20 cellular contexts compared by ENCODE assay signal in genomic region chr15:86082619-86083377, GRCh38. TPM values are rescaled to one million over a fixed set of nuclear protein-coding genes. Genes with fewer than 3 reads are reported as not detected.
DNase-seq lines count a peak whose midpoint lies in the region; ATAC-seq, FAIRE-seq and TF ChIP-seq lines count a peak whose summit lies in the region.
"Had no signal": no experiment of that assay in that cellular context is flagged by ENCODE, and none has a peak within 500 bp of the region (broad histone marks: within the 10 kb centered on the region; RNA-seq: fewer than 3 reads in every experiment).

No MANE protein-coding gene starts in this region.

- H3K36me3 ChIP-seq in BLaER1 (no peaks in the 10 kb centered on the region), HAP-1 (replicated peaks) (no peaks in the 10 kb centered on the region), HepG2 (replicated peaks in 1 of 2; ENCODE audit: control insufficient read depth in 1 of 2, insufficient read depth in 2 of 2, low read length in 2 of 2) (no peaks in the 10 kb centered on the region)
- H3K36me3 ChIP-seq: gastroesophageal sphincter had no signal

- TF ChIP-seq EP300 in HepG2 (IDR thresholded peaks at IDR 0.05; ENCODE audit: low read depth in 2 of 2, low read length in 2 of 2) (no peak), HepG2 (CRISPR knock-in tag; IDR thresholded peaks at IDR 0.05; ENCODE audit: borderline replicate concordance) (no peak)

- no TSS peak for BruUV-seq in HepG2 (replicated peaks; lab: Mats Ljungman, UMichigan)

- no peak for TF ChIP-seq RAD21 in HepG2 (CRISPR knock-in tag; IDR thresholded peaks at IDR 0.05)

- no peaks in the 10 kb centered on the region for H3K79me2 ChIP-seq in HepG2 (ENCODE audit: insufficient read depth, low read length)

- H3K27me3 ChIP-seq in BLaER1 = no peaks in the 10 kb centered on the region
- H3K27me3 ChIP-seq in HAP-1 (ENCODE audit: low read depth) = peaks cover 34% of the 10 kb centered on the region
- H3K27me3 ChIP-seq in HepG2 (ENCODE audit: control insufficient read depth in 1 of 2, insufficient read depth in 2 of 2, low read length in 2 of 2) = no peaks in the 10 kb centered on the region; a peak in 1 of 5 replicates

- in situ Hi-C loops in HAP-1 (cut with MboI; ENCODE audit: low sequenced_read_pairs) = no loop called here
- in situ Hi-C loops in HepG2 (cut with HindIII; ENCODE audit: extremely low pct_ligation_motif_present, low pct_unique_long_range_greater_than_20kb) = no loop called here

- H3K4me3 ChIP-seq in BLaER1 = no peak overlapping the region
- H3K4me3 ChIP-seq in HAP-1 = no peak overlapping the region
- H3K4me3 ChIP-seq in HepG2 (replicated peaks in 1 of 3; ENCODE audit: insufficient read depth in 1 of 3, low read depth in 2 of 3, low read length in 3 of 3) = no peak overlapping the region
- H3K4me3 ChIP-seq: gastroesophageal sphincter, PC-9 had no signal

- peaks cover 18% of the 10 kb centered on the region for H3K4me1 ChIP-seq in BLaER1
- H3K4me1 ChIP-seq in HAP-1 = 0 out of 2 replicates have a peak, but pooled peaks cover 2% of the 10 kb centered on the region
- no peaks in the 10 kb centered on the region for H3K4me1 ChIP-seq in HepG2 (ENCODE audit: insufficient read depth, low read length)

- no peak for ATAC-seq in HepG2
- ATAC-seq in GM21786 (IDR thresholded peaks at IDR 0.05; ENCODE audit: unreplicated experiment) = no peak
- no peak for ATAC-seq in HG02623 (IDR thresholded peaks at IDR 0.05; ENCODE audit: unreplicated experiment)
- ATAC-seq: activated CD8-positive, alpha-beta memory T cell treated with anti-CD3 and anti-CD28 coated beads, Interleukin-2, amount 10 ng/mL, durations not matched to agents 7 days and 5 days; gastroesophageal sphincter; HCT116; sciatic nerve had no signal

- no peak overlapping the region for H2AFZ ChIP-seq in HepG2 (ENCODE audit: low read length)
- H2AFZ ChIP-seq: PC-9 had no signal

- H3K4me2 ChIP-seq in BLaER1 = peak overlapping the region; percentile 46
- H3K4me2 ChIP-seq in HepG2 (ENCODE audit: low read depth, low read length) = no peak overlapping the region
- H3K4me2 ChIP-seq: PC-9 had no signal

- CTCF ChIA-PET in HepG2 (lab: Yijun Ruan, JAX; ENCODE audit: low intra/inter-chr PET ratio, low total read pairs) = no interaction called here

- DNase-seq in HAP-1 (ENCODE audit: low spot score in 2 of 2) = peak; percentile 34 to 85
- DNase-seq in amygdala (lab: John Stamatoyannopoulos, UW) = peak in 29 of 56 donors; percentile 5 to 70 (median 28)
- peak; percentile 33 for DNase-seq in medulla oblongata (ENCODE audit: extremely low spot score)
- DNase-seq in HepG2 (ENCODE audit: low spot score) = no peak
- no peak for DNase-seq in GOT3 (lab: John Stamatoyannopoulos, UW)
- DNase-seq: activated CD8-positive, alpha-beta memory T cell treated with anti-CD3 and anti-CD28 coated beads, Interleukin-2, amount 10 ng/mL, durations not matched to agents 7 days and 5 days; activated naive CD4-positive, alpha-beta T cell; IMR-90; mesendoderm; NCI-H1048; NCI-H510A; PC-9; stimulated activated CD4-positive, alpha-beta T cell treated with anti-CD3 and anti-CD28 coated beads, Interleukin-4, amount 100 ng/mL, for 24 hours had no signal

- H3K9me3 ChIP-seq in BLaER1 = no peaks in the 10 kb centered on the region
- H3K9me3 ChIP-seq in HAP-1 = no peaks in the 10 kb centered on the region
- H3K9me3 ChIP-seq in HepG2 (ENCODE audit: low read length) = no peaks in the 10 kb centered on the region
- H3K9me3 ChIP-seq: gastroesophageal sphincter had no signal

- intact Hi-C loops in HepG2 (cut with micrococcal nuclease; ENCODE audit: unreplicated experiment) = no loop called here

- H4K20me1 ChIP-seq in BLaER1 = no peaks in the 10 kb centered on the region
- H4K20me1 ChIP-seq in HepG2 (ENCODE audit: insufficient read depth, low read length) = no peaks in the 10 kb centered on the region

- H3K9ac ChIP-seq in BLaER1 (no peak overlapping the region), HepG2 (ENCODE audit: insufficient read depth, low read depth, low read length) (no peak overlapping the region)

- no peak for FAIRE-seq in HepG2 (lab: Jason Lieb, UNC)

- no peak for TF ChIP-seq CTCF in HepG2 (CRISPR knock-in tag; IDR thresholded peaks at IDR 0.05)

- WGBS in HepG2 (ENCODE audit: low lambda C conversion rate) = 8% methylated on average over 12 of the region's 13 CpGs

- TF ChIP-seq POLR2A in HepG2 (IDR thresholded peaks at IDR 0.05; ENCODE audit: insufficient read depth in 1 of 2, low read depth in 2 of 2, low read length in 2 of 2) = no peak

- POLR2A ChIA-PET in HepG2 (lab: Yijun Ruan, JAX) = no interaction called here

- no peak overlapping the region for H3K27ac ChIP-seq in BLaER1
- H3K27ac ChIP-seq in HepG2 (ENCODE audit: extremely low read length, insufficient read depth, low read length) = no peak overlapping the region
- H3K27ac ChIP-seq: gastroesophageal sphincter, PC-9 had no signal

TF ChIP-seq in HepG2, 621 proteins besides CTCF, POLR2A, EP300 and RAD21:
- TF ChIP-seq ZNF761 (CRISPR knock-in tag; conservative IDR thresholded peaks at IDR 0.05) = no peak
TF ChIP-seq in HepG2: peak in this region for 0.

RNA-seq across cellular contexts. Expression of gene AGBL1, which starts 3.1 kb away (rescaled TPM):
- not detected in 2 replicates for total RNA-seq in HepG2 (2016; rRNA removed; fragmentation: Illumina TruSeq; extraction: Trizol)
- total RNA-seq in HepG2 (2016; cell fraction: cytosol; rRNA removed; fragmentation: Illumina TruSeq; extraction: Trizol; ENCODE audit: low read depth) = not detected in 2 replicates
- not detected in 2 replicates for total RNA-seq in HepG2 (2016; cell fraction: insoluble cytoplasmic fraction; rRNA removed; fragmentation: Illumina TruSeq; extraction: Trizol)
- not detected in 2 replicates for total RNA-seq in HepG2 (2016; cell fraction: membrane; rRNA removed; fragmentation: Illumina TruSeq; extraction: Trizol)
- not detected in 2 replicates for total RNA-seq in HepG2 (2016; cell fraction: nucleus; rRNA removed; fragmentation: Illumina TruSeq; extraction: Trizol)
- 0.01 TPM in 1 of 2 replicates, not detected in the other for polyA plus RNA-seq in HepG2 (2011; rRNA removed)
- not detected in 2 replicates for polyA plus RNA-seq in HepG2 (2011; cell fraction: cytosol; rRNA removed)
- polyA plus RNA-seq in HepG2 (2011; cell fraction: nucleus; rRNA removed) = not detected in 2 replicates
- not detected in 2 replicates for polyA plus RNA-seq in HepG2 (2012)
- polyA plus RNA-seq in HepG2 (2016; cell fraction: cytosol; fragmentation: Illumina TruSeq; extraction: Trizol; ENCODE audit: low read depth) = not detected in 2 replicates
- polyA plus RNA-seq in HepG2 (2016; cell fraction: insoluble cytoplasmic fraction; fragmentation: Illumina TruSeq; extraction: Trizol; ENCODE audit: low read depth) = not detected in 2 replicates
- polyA plus RNA-seq in HepG2 (2016; cell fraction: membrane; fragmentation: Illumina TruSeq; extraction: Trizol; ENCODE audit: low read depth) = not detected in 2 replicates
- not detected in 2 replicates for polyA plus RNA-seq in HepG2 (2016; cell fraction: nucleus; fragmentation: Illumina TruSeq; extraction: Trizol; ENCODE audit: insufficient read depth, low read depth)
- not detected in 2 replicates for polyA minus RNA-seq in HepG2 (2011; rRNA and poly(A)+ RNA removed; ENCODE audit: low replicate concordance)
- polyA minus RNA-seq in HepG2 (2011; cell fraction: cytosol; rRNA and poly(A)+ RNA removed) = not detected in 2 replicates
- not detected in 2 replicates for polyA minus RNA-seq in HepG2 (2011; cell fraction: nucleus; rRNA and poly(A)+ RNA removed)
- total RNA-seq: activated CD8-positive, alpha-beta memory T cell treated with anti-CD3 and anti-CD28 coated beads, Interleukin-2, amount 10 ng/mL, durations not matched to agents 7 days and 5 days; IMR-90; PC-9 had no signal
- polyA plus RNA-seq: IMR-90, urinary bladder had no signal

Comparison
In these comparisons a context has a peak if more than half of its experiments do, and no peak if none do; other contexts are left out.
1. DNase-seq: peak in HAP-1 (2 of 2), amygdala (29 of 56) and medulla oblongata (single experiment); none in HepG2 (single experiment) and GOT3 (single experiment).